ENCODE assay signal across 8 cellular contexts in the genomic region with DNA sequence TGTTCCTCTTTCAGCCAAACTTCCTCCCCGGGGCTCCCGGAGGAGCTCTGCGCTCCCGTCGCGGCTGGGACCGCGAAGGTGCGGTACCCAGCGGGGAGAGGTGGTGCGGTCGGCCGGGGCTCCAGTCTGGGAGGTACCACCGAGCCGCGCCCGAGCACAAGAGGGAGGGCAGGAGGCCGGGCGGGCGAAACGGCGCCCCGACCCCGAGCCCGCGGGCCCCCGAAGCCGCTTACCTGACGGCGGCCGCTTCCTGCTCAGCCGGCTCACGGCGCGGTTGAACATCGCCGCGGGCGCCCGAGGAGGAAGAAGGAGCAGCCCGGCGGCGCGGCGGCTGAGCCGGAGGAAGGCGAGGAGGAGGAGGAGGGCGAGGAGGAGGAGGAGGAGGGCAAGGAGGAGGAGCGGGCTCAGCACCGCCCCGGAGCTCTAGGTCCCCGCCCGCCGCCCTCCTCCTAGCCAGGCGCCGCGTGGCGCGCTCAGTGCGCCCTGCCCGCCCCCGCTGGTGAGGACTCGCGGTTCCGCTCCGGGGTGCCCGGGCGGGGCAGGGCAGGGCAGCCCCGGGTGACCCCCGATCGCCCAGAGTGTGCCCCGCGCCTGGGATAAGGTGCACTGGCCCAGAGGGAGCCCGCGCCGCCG. TPM values are rescaled to one million over a fixed set of nuclear protein-coding genes. Genes with fewer than 3 reads are reported as not detected.
A peak's percentile ranks its signal among the peaks of the same experiment; 100 is the strongest.
DNase-seq lines count a peak whose midpoint lies in the region; ATAC-seq and TF ChIP-seq lines count a peak whose summit lies in the region.

A gene with protein sequence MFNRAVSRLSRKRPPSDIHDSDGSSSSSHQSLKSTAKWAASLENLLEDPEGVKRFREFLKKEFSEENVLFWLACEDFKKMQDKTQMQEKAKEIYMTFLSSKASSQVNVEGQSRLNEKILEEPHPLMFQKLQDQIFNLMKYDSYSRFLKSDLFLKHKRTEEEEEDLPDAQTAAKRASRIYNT (minus strand): TSS at position 363 of the 633 bp plus-strand sequence. CDS start 81 bp downstream, at position 282.

- H3K27ac Mint-ChIP-seq in naive thymus-derived CD8-positive, alpha-beta T cell = peak within 1 kb of the TSS; percentile 94 to 99 (median 97)
- H3K27ac Mint-ChIP-seq in stimulated activated naive B cell treated with anti-CD40 and anti-IgM and Interleukin-4, amounts not matched to agents 10 μg/mL and 1 μg/mL and 100 μg/mL, for 72 hours = peak within 1 kb of the TSS; percentile 91

- ATAC-seq in HG03025 (IDR thresholded peaks at IDR 0.05; ENCODE audit: low FRiP score, unreplicated experiment) = peak; percentile 65
- peak; percentile 71 to 72 for ATAC-seq in naive thymus-derived CD8-positive, alpha-beta T cell
- peak; percentile 73 to 79 for ATAC-seq in stimulated activated naive B cell treated with anti-CD40 and anti-IgM and Interleukin-4, amounts not matched to agents 10 μg/mL and 1 μg/mL and 100 μg/mL, for 72 hours (replicated peaks)

- H3K36me3 Mint-ChIP-seq in naive thymus-derived CD8-positive, alpha-beta T cell = no peaks in the 10 kb centered on the region
- H3K36me3 Mint-ChIP-seq in stimulated activated naive B cell treated with anti-CD40 and anti-IgM and Interleukin-4, amounts not matched to agents 10 μg/mL and 1 μg/mL and 100 μg/mL, for 72 hours = peaks cover 10 to 18% of the 10 kb centered on the region in 2 donors

- H3K36me3 ChIP-seq in NT2/D1 (ENCODE audit: insufficient read depth, insufficient read length, low read length) (no peaks in the 10 kb centered on the region), esophagus squamous epithelium (no peaks in the 10 kb centered on the region)

- intact Hi-C loops in esophagus squamous epithelium (cut with DNase I) = no loop called here

- peak within 1 kb of the TSS; percentile 81 to 92 (median 85) for H3K27ac ChIP-seq in esophagus squamous epithelium

- H3K9me3 ChIP-seq in NT2/D1 (ENCODE audit: insufficient read depth, low read length) (no peaks in the 10 kb centered on the region), esophagus squamous epithelium (no peaks in the 10 kb centered on the region)

- peak in 3 of 4 donors; percentile 20 to 87 (median 67) for TF ChIP-seq POLR2A in esophagus squamous epithelium (IDR thresholded peaks at IDR 0.05)

- H3K4me1 ChIP-seq in NT2/D1 (ENCODE audit: insufficient read depth, insufficient read length) = peaks cover 5% of the 10 kb centered on the region
- H3K4me1 ChIP-seq in esophagus squamous epithelium = peaks cover 24 to 70% (median 32%) of the 10 kb centered on the region in 3 donors

- H3K9ac ChIP-seq in NT2/D1 (ENCODE audit: insufficient read length, low read depth) = peak within 1 kb of the TSS; percentile 79

- H3K9me3 Mint-ChIP-seq in naive thymus-derived CD8-positive, alpha-beta T cell = no peaks in the 10 kb centered on the region
- no peaks in the 10 kb centered on the region for H3K9me3 Mint-ChIP-seq in stimulated activated naive B cell treated with anti-CD40 and anti-IgM and Interleukin-4, amounts not matched to agents 10 μg/mL and 1 μg/mL and 100 μg/mL, for 72 hours

- 0% methylated on average over 14 of the region's 77 CpGs; no CpG with 5 or more reads in 1 of the 2 donors for WGBS in esophagus squamous epithelium, 2 donors

- peak within 1 kb of the TSS; percentile 55 for H3K4me3 ChIP-seq in NT2/D1 (ENCODE audit: insufficient read length, low read depth)
- H3K4me3 ChIP-seq in esophagus squamous epithelium = peak within 1 kb of the TSS; percentile 54 to 81 (median 66)

- peak; percentile 60 to 76 for DNase-seq in activated CD8-positive, alpha-beta memory T cell treated with anti-CD3 and anti-CD28 coated beads for 1 hour (ENCODE audit: extremely low read depth in 1 of 2, low read depth in 1 of 2)
- no peak for DNase-seq in activated CD8-positive, alpha-beta memory T cell treated with anti-CD3 and anti-CD28 coated beads for 24 hours
- DNase-seq in NT2/D1 (ENCODE audit: low read depth, low spot score) (no peak), esophagus squamous epithelium (lab: John Stamatoyannopoulos, UW) (peak; percentile 42)
- peak; percentile 93 for DNase-seq in activated CD8-positive, alpha-beta memory T cell treated with anti-CD3 and anti-CD28 coated beads, Interleukin-2, amount 50 U/mL, for 48 hours
- peak; percentile 74 to 92 (median 80) for DNase-seq in naive thymus-derived CD8-positive, alpha-beta T cell
- DNase-seq in stimulated activated naive B cell treated with anti-CD40 and anti-IgM and Interleukin-4, amounts not matched to agents 10 μg/mL and 1 μg/mL and 100 μg/mL, for 72 hours = peak; percentile 65

- POLR2A ChIA-PET in naive thymus-derived CD8-positive, alpha-beta T cell (lab: Charles Lee) = interaction anchor here (0.6 to 16.6 kb wide), 25 partner anchors 9 to 788 kb away, joined by 3 to 674 read pairs (median 4); a partner anchor contains a TSS

- TF ChIP-seq CTCF in esophagus squamous epithelium (IDR thresholded peaks at IDR 0.05) = no peak

- H3K27me3 ChIP-seq in NT2/D1 (ENCODE audit: insufficient read depth, insufficient read length) (peaks cover 25% of the 10 kb centered on the region), esophagus squamous epithelium (peaks cover 0 to 3% (median 0%) of the 10 kb centered on the region in 4 donors)

- H3K27me3 Mint-ChIP-seq in naive thymus-derived CD8-positive, alpha-beta T cell = peaks cover 0 to 3% (median 0%) of the 10 kb centered on the region in 5 donors
- H3K27me3 Mint-ChIP-seq in stimulated activated naive B cell treated with anti-CD40 and anti-IgM and Interleukin-4, amounts not matched to agents 10 μg/mL and 1 μg/mL and 100 μg/mL, for 72 hours = peaks cover 3 to 6% of the 10 kb centered on the region in 2 donors

- H3K4me1 Mint-ChIP-seq in naive thymus-derived CD8-positive, alpha-beta T cell = peaks cover 26 to 47% (median 37%) of the 10 kb centered on the region in 4 donors
- H3K4me1 Mint-ChIP-seq in stimulated activated naive B cell treated with anti-CD40 and anti-IgM and Interleukin-4, amounts not matched to agents 10 μg/mL and 1 μg/mL and 100 μg/mL, for 72 hours = peaks cover 43 to 55% of the 10 kb centered on the region in 2 donors

- peak within 1 kb of the TSS; percentile 76 to 99 (median 96) for H3K4me3 Mint-ChIP-seq in naive thymus-derived CD8-positive, alpha-beta T cell
- H3K4me3 Mint-ChIP-seq in stimulated activated naive B cell treated with anti-CD40 and anti-IgM and Interleukin-4, amounts not matched to agents 10 μg/mL and 1 μg/mL and 100 μg/mL, for 72 hours = peak within 1 kb of the TSS; percentile 88 to 90

RNA-seq across cellular contexts. Expression of the gene that starts here (rescaled TPM):
- total RNA-seq in esophagus squamous epithelium = 10 to 100 TPM; 25.5 to 55.8 (median 43.9) TPM
- 100 to 1,000 TPM; 251 to 268 TPM for total RNA-seq in naive thymus-derived CD8-positive, alpha-beta T cell
- polyA plus RNA-seq in naive thymus-derived CD8-positive, alpha-beta T cell = 100 to 1,000 TPM; 409 to 533 (median 504) TPM

Comparison
In these comparisons a context has a peak if more than half of its experiments do, and no peak if none do; other contexts are left out.
1. RNA of the gene that starts here (total RNA-seq): 251 to 268 TPM in naive thymus-derived CD8-positive, alpha-beta T cell; 25.5 to 55.8 TPM in esophagus squamous epithelium; every median in the first group is over 4 times any median in the second.
2. DNase-seq: peak in activated CD8-positive, alpha-beta memory T cell treated with anti-CD3 and anti-CD28 coated beads for 1 hour (2 of 2), activated CD8-positive, alpha-beta memory T cell treated with anti-CD3 and anti-CD28 coated beads, Interleukin-2, amount 50 U/mL, for 48 hours (single experiment), esophagus squamous epithelium (single experiment), naive thymus-derived CD8-positive, alpha-beta T cell (10 of 10) and stimulated activated naive B cell treated with anti-CD40 and anti-IgM and Interleukin-4, amounts not matched to agents 10 μg/mL and 1 μg/mL and 100 μg/mL, for 72 hours (single experiment); none in activated CD8-positive, alpha-beta memory T cell treated with anti-CD3 and anti-CD28 coated beads for 24 hours (single experiment) and NT2/D1 (single experiment).
3. Peak in every context shown above with its lines, with median percentiles within 50 percentile points of each other: ATAC-seq.